Comparison of ENCODE assay signal across 10 cellular contexts in the genomic region with DNA sequence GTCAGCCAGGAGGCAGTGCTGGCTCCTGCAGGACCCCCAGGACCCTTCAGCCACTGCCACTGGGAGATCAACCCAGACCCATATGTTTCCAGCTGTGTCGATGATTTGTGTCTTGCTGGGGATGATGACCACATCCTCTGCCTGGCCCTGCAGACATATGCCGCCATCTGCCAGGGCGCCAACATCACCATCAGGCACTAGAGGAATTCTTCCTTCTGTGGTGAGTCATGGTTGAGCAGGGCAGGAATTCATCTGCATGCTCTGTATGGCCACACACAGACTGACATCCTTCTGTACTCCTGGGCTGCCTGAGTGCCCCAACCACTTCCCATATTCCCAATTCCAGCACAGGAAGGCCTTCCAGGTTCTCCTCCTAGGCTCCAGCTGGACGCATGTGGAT. TPM values are rescaled to one million over a fixed set of nuclear protein-coding genes. Genes with fewer than 3 reads are reported as not detected.
DNase-seq lines count a peak whose midpoint lies in the region; ATAC-seq and TF ChIP-seq lines count a peak whose summit lies in the region.
"Had no signal": no experiment of that assay in that cellular context is flagged by ENCODE, and none has a peak within 500 bp of the region (broad histone marks: within the 10 kb centered on the region; RNA-seq: fewer than 3 reads in every experiment).

No MANE protein-coding gene starts in this region.

- H3K27ac Mint-ChIP-seq in natural killer cell treated with Interleukin-12 subunit alpha and Interleukin-12 subunit beta and Interleukin-15 and Interleukin-18, amount 100 ng/mL, for 72 hours, result no peak overlapping the region

- peaks cover 9 to 15% of the 10 kb centered on the region in 2 donors for H3K4me1 Mint-ChIP-seq in natural killer cell treated with Interleukin-12 subunit alpha and Interleukin-12 subunit beta and Interleukin-15 and Interleukin-18, amount 100 ng/mL, for 72 hours (ENCODE audit: low read depth in 2 of 2)

- H3K9me3 Mint-ChIP-seq in natural killer cell treated with Interleukin-12 subunit alpha and Interleukin-12 subunit beta and Interleukin-15 and Interleukin-18, amount 100 ng/mL, for 72 hours, result no peaks in the 10 kb centered on the region

- no peaks in the 10 kb centered on the region for H3K27me3 Mint-ChIP-seq in natural killer cell treated with Interleukin-12 subunit alpha and Interleukin-12 subunit beta and Interleukin-15 and Interleukin-18, amount 100 ng/mL, for 72 hours

- no peaks in the 10 kb centered on the region for H3K36me3 Mint-ChIP-seq in natural killer cell treated with Interleukin-12 subunit alpha and Interleukin-12 subunit beta and Interleukin-15 and Interleukin-18, amount 100 ng/mL, for 72 hours

- ATAC-seq in SK-N-SH treated with all-trans-retinoic acid at 6 μM for 48 hours (peak; percentile 97), HG02678 (IDR thresholded peaks at IDR 0.05; ENCODE audit: unreplicated experiment) (no peak)
- no peak for ATAC-seq in natural killer cell treated with Interleukin-12 subunit alpha and Interleukin-12 subunit beta and Interleukin-15 and Interleukin-18, amount 100 ng/mL, for 72 hours

- DNase-seq in HCEC 1CT (peak; percentile 94), fibroblast of the conjunctiva (ENCODE audit: low read depth) (peak; percentile 37), stromal cell of bone marrow (ENCODE audit: low read depth) (peak; percentile 27), SIG-M5 treated with dmso at 0.1 percent for 504 hours (lab: John Stamatoyannopoulos, UW; ENCODE audit: unreplicated experiment) (no peak)
- no peak for DNase-seq in natural killer cell treated with Interleukin-12 subunit alpha and Interleukin-12 subunit beta and Interleukin-15 and Interleukin-18, amount 100 ng/mL, for 72 hours (ENCODE audit: low spot score)
- DNase-seq: NCI-H1417 treated with DMSO at 0.1 percent for 48 hours, SHP77 had no signal

- no peak overlapping the region for H3K4me3 Mint-ChIP-seq in natural killer cell treated with Interleukin-12 subunit alpha and Interleukin-12 subunit beta and Interleukin-15 and Interleukin-18, amount 100 ng/mL, for 72 hours

TF ChIP-seq in SK-N-SH treated with all-trans-retinoic acid at 6 μM for 48 hours, 23 proteins besides CTCF, POLR2A, EP300 and RAD21:
- TF ChIP-seq ZNF565 (CRISPR knock-in tag; conservative IDR thresholded peaks at IDR 0.05; ENCODE audit: low read depth), result no peak
- no peak for TF ChIP-seq ESRRG (CRISPR knock-in tag; IDR thresholded peaks at IDR 0.05)
- TF ChIP-seq, protein P1, sequence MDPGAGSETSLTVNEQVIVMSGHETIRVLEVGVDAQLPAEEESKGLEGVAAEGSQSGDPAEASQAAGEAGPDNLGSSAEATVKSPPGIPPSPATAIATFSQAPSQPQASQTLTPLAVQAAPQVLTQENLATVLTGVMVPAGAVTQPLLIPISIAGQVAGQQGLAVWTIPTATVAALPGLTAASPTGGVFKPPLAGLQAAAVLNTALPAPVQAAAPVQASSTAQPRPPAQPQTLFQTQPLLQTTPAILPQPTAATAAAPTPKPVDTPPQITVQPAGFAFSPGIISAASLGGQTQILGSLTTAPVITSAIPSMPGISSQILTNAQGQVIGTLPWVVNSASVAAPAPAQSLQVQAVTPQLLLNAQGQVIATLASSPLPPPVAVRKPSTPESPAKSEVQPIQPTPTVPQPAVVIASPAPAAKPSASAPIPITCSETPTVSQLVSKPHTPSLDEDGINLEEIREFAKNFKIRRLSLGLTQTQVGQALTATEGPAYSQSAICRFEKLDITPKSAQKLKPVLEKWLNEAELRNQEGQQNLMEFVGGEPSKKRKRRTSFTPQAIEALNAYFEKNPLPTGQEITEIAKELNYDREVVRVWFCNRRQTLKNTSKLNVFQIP (CRISPR knock-in tag; IDR thresholded peaks at IDR 0.05; ENCODE audit: borderline replicate concordance, low read depth), result no peak
- no peak for TF ChIP-seq ZFP3 (CRISPR knock-in tag; IDR thresholded peaks at IDR 0.05)
- no peak for TF ChIP-seq ZNF70 (CRISPR knock-in tag; IDR thresholded peaks at IDR 0.05)
- TF ChIP-seq, protein P2, sequence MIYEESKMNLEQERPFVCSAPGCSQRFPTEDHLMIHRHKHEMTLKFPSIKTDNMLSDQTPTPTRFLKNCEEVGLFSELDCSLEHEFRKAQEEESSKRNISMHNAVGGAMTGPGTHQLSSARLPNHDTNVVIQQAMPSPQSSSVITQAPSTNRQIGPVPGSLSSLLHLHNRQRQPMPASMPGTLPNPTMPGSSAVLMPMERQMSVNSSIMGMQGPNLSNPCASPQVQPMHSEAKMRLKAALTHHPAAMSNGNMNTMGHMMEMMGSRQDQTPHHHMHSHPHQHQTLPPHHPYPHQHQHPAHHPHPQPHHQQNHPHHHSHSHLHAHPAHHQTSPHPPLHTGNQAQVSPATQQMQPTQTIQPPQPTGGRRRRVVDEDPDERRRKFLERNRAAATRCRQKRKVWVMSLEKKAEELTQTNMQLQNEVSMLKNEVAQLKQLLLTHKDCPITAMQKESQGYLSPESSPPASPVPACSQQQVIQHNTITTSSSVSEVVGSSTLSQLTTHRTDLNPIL (CRISPR knock-in tag; IDR thresholded peaks at IDR 0.05; ENCODE audit: low read depth), result no peak
- TF ChIP-seq PPARA (CRISPR knock-in tag; IDR thresholded peaks at IDR 0.05; ENCODE audit: borderline replicate concordance), result no peak
- no peak for TF ChIP-seq TCF4 (CRISPR knock-in tag; IDR thresholded peaks at IDR 0.05; ENCODE audit: borderline replicate concordance)
- no peak for TF ChIP-seq OSR1 (CRISPR knock-in tag; IDR thresholded peaks at IDR 0.05)
- no peak for TF ChIP-seq TOX (CRISPR knock-in tag; IDR thresholded peaks at IDR 0.05; ENCODE audit: borderline replicate concordance)
- TF ChIP-seq, protein P3, sequence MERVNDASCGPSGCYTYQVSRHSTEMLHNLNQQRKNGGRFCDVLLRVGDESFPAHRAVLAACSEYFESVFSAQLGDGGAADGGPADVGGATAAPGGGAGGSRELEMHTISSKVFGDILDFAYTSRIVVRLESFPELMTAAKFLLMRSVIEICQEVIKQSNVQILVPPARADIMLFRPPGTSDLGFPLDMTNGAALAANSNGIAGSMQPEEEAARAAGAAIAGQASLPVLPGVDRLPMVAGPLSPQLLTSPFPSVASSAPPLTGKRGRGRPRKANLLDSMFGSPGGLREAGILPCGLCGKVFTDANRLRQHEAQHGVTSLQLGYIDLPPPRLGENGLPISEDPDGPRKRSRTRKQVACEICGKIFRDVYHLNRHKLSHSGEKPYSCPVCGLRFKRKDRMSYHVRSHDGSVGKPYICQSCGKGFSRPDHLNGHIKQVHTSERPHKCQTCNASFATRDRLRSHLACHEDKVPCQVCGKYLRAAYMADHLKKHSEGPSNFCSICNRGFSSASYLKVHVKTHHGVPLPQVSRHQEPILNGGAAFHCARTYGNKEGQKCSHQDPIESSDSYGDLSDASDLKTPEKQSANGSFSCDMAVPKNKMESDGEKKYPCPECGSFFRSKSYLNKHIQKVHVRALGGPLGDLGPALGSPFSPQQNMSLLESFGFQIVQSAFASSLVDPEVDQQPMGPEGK (CRISPR knock-in tag; IDR thresholded peaks at IDR 0.05; ENCODE audit: borderline replicate concordance), result no peak
- TF ChIP-seq ISL1 (CRISPR knock-in tag; IDR thresholded peaks at IDR 0.05), result no peak
- TF ChIP-seq, protein P4, sequence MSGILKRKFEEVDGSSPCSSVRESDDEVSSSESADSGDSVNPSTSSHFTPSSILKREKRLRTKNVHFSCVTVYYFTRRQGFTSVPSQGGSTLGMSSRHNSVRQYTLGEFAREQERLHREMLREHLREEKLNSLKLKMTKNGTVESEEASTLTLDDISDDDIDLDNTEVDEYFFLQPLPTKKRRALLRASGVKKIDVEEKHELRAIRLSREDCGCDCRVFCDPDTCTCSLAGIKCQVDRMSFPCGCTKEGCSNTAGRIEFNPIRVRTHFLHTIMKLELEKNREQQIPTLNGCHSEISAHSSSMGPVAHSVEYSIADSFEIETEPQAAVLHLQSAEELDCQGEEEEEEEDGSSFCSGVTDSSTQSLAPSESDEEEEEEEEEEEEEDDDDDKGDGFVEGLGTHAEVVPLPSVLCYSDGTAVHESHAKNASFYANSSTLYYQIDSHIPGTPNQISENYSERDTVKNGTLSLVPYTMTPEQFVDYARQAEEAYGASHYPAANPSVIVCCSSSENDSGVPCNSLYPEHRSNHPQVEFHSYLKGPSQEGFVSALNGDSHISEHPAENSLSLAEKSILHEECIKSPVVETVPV (CRISPR knock-in tag; IDR thresholded peaks at IDR 0.05), result no peak
- TF ChIP-seq BACH2 (CRISPR knock-in tag; IDR thresholded peaks at IDR 0.05; ENCODE audit: borderline replicate concordance), result no peak

RNA-seq across cellular contexts. Expression of a gene that starts 27.1 kb away (rescaled TPM):
- total RNA-seq in natural killer cell treated with Interleukin-12 subunit alpha and Interleukin-12 subunit beta and Interleukin-15 and Interleukin-18, amount 100 ng/mL, for 72 hours, result not detected
- total RNA-seq: posterior vena cava had no signal

RNA-seq across cellular contexts. Expression of a gene that starts 46.3 kb away (rescaled TPM):
- total RNA-seq in natural killer cell treated with Interleukin-12 subunit alpha and Interleukin-12 subunit beta and Interleukin-15 and Interleukin-18, amount 100 ng/mL, for 72 hours, result not detected

RNA-seq across cellular contexts. Expression of a gene that starts 47.0 kb away (rescaled TPM):
- under 1 TPM in 1 of 2 donors, not detected in 1; 0.31 TPM for total RNA-seq in natural killer cell treated with Interleukin-12 subunit alpha and Interleukin-12 subunit beta and Interleukin-15 and Interleukin-18, amount 100 ng/mL, for 72 hours

RNA-seq across cellular contexts. Expression of a gene that starts 50.1 kb away (rescaled TPM):
- not detected for total RNA-seq in natural killer cell treated with Interleukin-12 subunit alpha and Interleukin-12 subunit beta and Interleukin-15 and Interleukin-18, amount 100 ng/mL, for 72 hours

RNA-seq across cellular contexts. Expression of a gene that starts 54.5 kb away (rescaled TPM):
- not detected for total RNA-seq in natural killer cell treated with Interleukin-12 subunit alpha and Interleukin-12 subunit beta and Interleukin-15 and Interleukin-18, amount 100 ng/mL, for 72 hours

Comparison
In these comparisons a context has a peak if more than half of its experiments do, and no peak if none do; other contexts are left out.
1. DNase-seq: peak in HCEC 1CT (single experiment), fibroblast of the conjunctiva (single experiment) and stromal cell of bone marrow (single experiment); none in natural killer cell treated with Interleukin-12 subunit alpha and Interleukin-12 subunit beta and Interleukin-15 and Interleukin-18, amount 100 ng/mL, for 72 hours (single experiment) and SIG-M5 treated with dmso at 0.1 percent for 504 hours (single experiment).